In the genomic region with DNA sequence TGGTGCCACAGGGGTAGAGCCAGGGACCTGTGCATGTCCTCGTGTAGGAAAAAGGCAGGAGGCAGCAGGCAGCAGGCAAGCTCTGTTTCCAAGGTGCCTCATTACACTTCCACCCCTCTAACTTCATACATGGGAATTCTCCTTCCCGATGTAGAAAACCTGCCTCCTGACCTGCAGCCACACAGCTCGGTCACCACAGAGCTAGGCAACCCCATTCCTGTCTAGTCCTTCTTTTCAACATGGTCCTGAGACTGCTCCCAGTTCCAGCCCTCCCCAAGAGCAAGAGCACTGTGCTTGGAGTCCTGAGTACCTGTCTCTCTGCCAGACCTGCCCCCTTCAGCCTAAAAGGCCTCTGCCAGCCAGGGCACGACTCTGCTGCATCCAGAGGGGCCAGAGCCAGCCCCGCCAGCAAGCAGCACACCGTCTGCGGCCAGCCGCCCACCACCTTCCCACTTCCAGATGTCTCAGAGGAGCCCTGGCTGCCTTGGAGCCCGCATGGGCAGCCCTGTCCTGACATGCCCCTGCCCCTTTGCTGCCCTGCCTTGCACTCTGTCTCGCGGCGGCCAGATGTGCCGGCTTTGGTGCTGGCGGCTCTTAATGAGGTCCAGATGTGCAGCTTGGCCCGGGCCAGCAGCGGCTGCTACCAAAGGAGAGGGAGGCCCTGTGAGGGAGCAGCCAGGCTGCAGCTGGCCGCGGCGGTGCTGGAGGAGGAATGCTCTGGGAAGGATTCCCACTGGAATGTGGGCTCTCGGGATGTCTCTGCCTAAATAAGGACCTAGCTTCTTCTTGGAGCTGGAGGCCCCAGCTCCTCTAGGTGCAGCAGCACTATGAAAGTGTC, we compare ENCODE assay signal across 9 cellular contexts.
DNase-seq lines count a peak whose midpoint lies in the region; TF ChIP-seq lines count a peak whose summit lies in the region.
"Had no signal": no experiment of that assay in that cellular context is flagged by ENCODE, and none has a peak within 500 bp of the region (broad histone marks: within the 10 kb centered on the region; RNA-seq: fewer than 3 reads in every experiment).

No MANE protein-coding gene starts in this region.

- H3K4me3 Mint-ChIP-seq in type B pancreatic cell: peak overlapping the region; percentile 49

- intact Hi-C loops in esophagus squamous epithelium (cut with DNase I): no loop called here

- H3K27me3 ChIP-seq in esophagus squamous epithelium: no peaks in the 10 kb centered on the region

- H3K9me3 ChIP-seq in esophagus squamous epithelium: no peaks in the 10 kb centered on the region

- peak overlapping the region; percentile 74 for H3K27ac Mint-ChIP-seq in type B pancreatic cell

- no peaks in the 10 kb centered on the region for H3K27me3 Mint-ChIP-seq in type B pancreatic cell

- H3K27ac ChIP-seq in esophagus squamous epithelium: peak overlapping the region in 3 of 4 donors; percentile 41 to 61 (median 55)

- no peak for TF ChIP-seq POLR2A in esophagus squamous epithelium (IDR thresholded peaks at IDR 0.05)

- peak; percentile 17 for DNase-seq in NCI-H446 treated with DMSO at 0.1 percent for 48 hours (lab: John Stamatoyannopoulos, UW)
- DNase-seq in esophagus squamous epithelium (lab: John Stamatoyannopoulos, UW): no peak
- DNase-seq in mesenteric fat pad (ENCODE audit: low spot score): peak; percentile 91
- peak; percentile 90 for DNase-seq in type B pancreatic cell (ENCODE audit: extremely low spot score, unreplicated experiment)
- no peak for DNase-seq in NCI-H345 treated with DMSO at 0.1 percent for 48 hours (lab: John Stamatoyannopoulos, UW; ENCODE audit: unreplicated experiment)
- no peak for DNase-seq in NCI-H1417 treated with DMSO at 0.1 percent for 48 hours (lab: John Stamatoyannopoulos, UW)
- DNase-seq in kidney glomerular epithelial cell (lab: John Stamatoyannopoulos, UW): no peak
- DNase-seq in HPDE6-E6E7 (ENCODE audit: extremely low spot score): no peak
- DNase-seq: NCI-H2107 had no signal

- WGBS in esophagus squamous epithelium, 2 donors: 31 to 34% methylated on average over 4 to 7 of the region's 20 CpGs

- no peaks in the 10 kb centered on the region for H3K36me3 Mint-ChIP-seq in type B pancreatic cell

- no peaks in the 10 kb centered on the region for H3K9me3 Mint-ChIP-seq in type B pancreatic cell

- H3K4me3 ChIP-seq in esophagus squamous epithelium: peak overlapping the region in 1 of 4 donors; percentile 36

- H3K4me1 ChIP-seq in esophagus squamous epithelium: peaks cover 9 to 30% (median 11%) of the 10 kb centered on the region in 3 donors

- H3K4me1 Mint-ChIP-seq in type B pancreatic cell (ENCODE audit: unreplicated experiment): peaks cover 23% of the 10 kb centered on the region

- TF ChIP-seq CTCF in esophagus squamous epithelium (IDR thresholded peaks at IDR 0.05) (no peak), type B pancreatic cell (conservative IDR thresholded peaks at IDR 0.05) (no peak)

- H3K36me3 ChIP-seq in esophagus squamous epithelium: no peaks in the 10 kb centered on the region

Comparison
In these comparisons a context has a peak if more than half of its experiments do, and no peak if none do; other contexts are left out.
1. DNase-seq: peak in NCI-H446 treated with DMSO at 0.1 percent for 48 hours (single experiment), mesenteric fat pad (single experiment) and type B pancreatic cell (single experiment); none in esophagus squamous epithelium (single experiment), NCI-H345 treated with DMSO at 0.1 percent for 48 hours (single experiment), NCI-H1417 treated with DMSO at 0.1 percent for 48 hours (single experiment), kidney glomerular epithelial cell (single experiment) and HPDE6-E6E7 (single experiment).